In the genomic region with DNA sequence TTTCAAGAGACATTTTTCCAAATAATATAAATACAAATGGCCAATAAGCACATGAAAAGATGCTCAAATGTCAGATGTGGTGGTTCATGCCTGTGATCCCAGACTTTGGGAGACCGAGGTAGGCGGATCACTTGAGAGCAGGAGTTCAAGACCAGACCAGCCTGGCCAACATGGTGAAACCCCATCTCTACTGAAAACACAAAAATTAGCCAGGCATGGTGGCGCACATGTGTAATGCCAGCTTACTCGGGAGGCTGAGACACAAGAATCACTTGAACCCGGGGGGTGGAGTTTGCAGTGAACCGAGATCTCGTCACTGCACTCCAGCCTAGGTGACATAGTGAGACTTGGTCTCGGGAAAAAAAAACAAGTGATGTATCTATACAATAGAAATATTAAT, we compare ENCODE assay signal across 1 cellular context.
TF ChIP-seq lines count a peak whose summit lies in the region.

No MANE protein-coding gene starts in this region.

TF ChIP-seq in HepG2, 621 proteins besides CTCF, POLR2A, EP300 and RAD21:
- TF ChIP-seq, protein P1, sequence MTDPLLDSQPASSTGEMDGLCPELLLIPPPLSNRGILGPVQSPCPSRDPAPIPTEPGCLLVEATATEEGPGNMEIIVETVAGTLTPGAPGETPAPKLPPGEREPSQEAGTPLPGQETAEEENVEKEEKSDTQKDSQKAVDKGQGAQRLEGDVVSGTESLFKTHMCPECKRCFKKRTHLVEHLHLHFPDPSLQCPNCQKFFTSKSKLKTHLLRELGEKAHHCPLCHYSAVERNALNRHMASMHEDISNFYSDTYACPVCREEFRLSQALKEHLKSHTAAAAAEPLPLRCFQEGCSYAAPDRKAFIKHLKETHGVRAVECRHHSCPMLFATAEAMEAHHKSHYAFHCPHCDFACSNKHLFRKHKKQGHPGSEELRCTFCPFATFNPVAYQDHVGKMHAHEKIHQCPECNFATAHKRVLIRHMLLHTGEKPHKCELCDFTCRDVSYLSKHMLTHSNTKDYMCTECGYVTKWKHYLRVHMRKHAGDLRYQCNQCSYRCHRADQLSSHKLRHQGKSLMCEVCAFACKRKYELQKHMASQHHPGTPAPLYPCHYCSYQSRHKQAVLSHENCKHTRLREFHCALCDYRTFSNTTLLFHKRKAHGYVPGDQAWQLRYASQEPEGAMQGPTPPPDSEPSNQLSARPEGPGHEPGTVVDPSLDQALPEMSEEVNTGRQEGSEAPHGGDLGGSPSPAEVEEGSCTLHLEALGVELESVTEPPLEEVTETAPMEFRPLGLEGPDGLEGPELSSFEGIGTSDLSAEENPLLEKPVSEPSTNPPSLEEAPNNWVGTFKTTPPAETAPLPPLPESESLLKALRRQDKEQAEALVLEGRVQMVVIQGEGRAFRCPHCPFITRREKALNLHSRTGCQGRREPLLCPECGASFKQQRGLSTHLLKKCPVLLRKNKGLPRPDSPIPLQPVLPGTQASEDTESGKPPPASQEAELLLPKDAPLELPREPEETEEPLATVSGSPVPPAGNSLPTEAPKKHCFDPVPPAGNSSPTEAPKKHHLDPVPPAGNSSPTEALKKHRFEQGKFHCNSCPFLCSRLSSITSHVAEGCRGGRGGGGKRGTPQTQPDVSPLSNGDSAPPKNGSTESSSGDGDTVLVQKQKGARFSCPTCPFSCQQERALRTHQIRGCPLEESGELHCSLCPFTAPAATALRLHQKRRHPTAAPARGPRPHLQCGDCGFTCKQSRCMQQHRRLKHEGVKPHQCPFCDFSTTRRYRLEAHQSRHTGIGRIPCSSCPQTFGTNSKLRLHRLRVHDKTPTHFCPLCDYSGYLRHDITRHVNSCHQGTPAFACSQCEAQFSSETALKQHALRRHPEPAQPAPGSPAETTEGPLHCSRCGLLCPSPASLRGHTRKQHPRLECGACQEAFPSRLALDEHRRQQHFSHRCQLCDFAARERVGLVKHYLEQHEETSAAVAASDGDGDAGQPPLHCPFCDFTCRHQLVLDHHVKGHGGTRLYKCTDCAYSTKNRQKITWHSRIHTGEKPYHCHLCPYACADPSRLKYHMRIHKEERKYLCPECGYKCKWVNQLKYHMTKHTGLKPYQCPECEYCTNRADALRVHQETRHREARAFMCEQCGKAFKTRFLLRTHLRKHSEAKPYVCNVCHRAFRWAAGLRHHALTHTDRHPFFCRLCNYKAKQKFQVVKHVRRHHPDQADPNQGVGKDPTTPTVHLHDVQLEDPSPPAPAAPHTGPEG (CRISPR knock-in tag; IDR thresholded peaks at IDR 0.05): no peak
- TF ChIP-seq HOXA5 (CRISPR knock-in tag; IDR thresholded peaks at IDR 0.05) (no peak), ZNF780A (CRISPR knock-in tag; IDR thresholded peaks at IDR 0.05) (no peak), ZNF282 (IDR thresholded peaks at IDR 0.05; ENCODE audit: partially characterized antibody) (no peak), PPARG (CRISPR knock-in tag; conservative IDR thresholded peaks at IDR 0.05) (no peak), PAF1 (CRISPR knock-in tag; IDR thresholded peaks at IDR 0.05) (no peak), HHEX (CRISPR knock-in tag; IDR thresholded peaks at IDR 0.05) (no peak), SMARCE1 (IDR thresholded peaks at IDR 0.05; ENCODE audit: borderline replicate concordance) (no peak), MEF2D (CRISPR knock-in tag; IDR thresholded peaks at IDR 0.05) (no peak), ZFP37 (CRISPR knock-in tag; IDR thresholded peaks at IDR 0.05; ENCODE audit: borderline replicate concordance) (no peak)
- TF ChIP-seq, protein P2, sequence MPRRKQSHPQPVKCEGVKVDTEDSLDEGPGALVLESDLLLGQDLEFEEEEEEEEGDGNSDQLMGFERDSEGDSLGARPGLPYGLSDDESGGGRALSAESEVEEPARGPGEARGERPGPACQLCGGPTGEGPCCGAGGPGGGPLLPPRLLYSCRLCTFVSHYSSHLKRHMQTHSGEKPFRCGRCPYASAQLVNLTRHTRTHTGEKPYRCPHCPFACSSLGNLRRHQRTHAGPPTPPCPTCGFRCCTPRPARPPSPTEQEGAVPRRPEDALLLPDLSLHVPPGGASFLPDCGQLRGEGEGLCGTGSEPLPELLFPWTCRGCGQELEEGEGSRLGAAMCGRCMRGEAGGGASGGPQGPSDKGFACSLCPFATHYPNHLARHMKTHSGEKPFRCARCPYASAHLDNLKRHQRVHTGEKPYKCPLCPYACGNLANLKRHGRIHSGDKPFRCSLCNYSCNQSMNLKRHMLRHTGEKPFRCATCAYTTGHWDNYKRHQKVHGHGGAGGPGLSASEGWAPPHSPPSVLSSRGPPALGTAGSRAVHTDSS (CRISPR knock-in tag; conservative IDR thresholded peaks at IDR 0.05): no peak
- TF ChIP-seq, protein P3, sequence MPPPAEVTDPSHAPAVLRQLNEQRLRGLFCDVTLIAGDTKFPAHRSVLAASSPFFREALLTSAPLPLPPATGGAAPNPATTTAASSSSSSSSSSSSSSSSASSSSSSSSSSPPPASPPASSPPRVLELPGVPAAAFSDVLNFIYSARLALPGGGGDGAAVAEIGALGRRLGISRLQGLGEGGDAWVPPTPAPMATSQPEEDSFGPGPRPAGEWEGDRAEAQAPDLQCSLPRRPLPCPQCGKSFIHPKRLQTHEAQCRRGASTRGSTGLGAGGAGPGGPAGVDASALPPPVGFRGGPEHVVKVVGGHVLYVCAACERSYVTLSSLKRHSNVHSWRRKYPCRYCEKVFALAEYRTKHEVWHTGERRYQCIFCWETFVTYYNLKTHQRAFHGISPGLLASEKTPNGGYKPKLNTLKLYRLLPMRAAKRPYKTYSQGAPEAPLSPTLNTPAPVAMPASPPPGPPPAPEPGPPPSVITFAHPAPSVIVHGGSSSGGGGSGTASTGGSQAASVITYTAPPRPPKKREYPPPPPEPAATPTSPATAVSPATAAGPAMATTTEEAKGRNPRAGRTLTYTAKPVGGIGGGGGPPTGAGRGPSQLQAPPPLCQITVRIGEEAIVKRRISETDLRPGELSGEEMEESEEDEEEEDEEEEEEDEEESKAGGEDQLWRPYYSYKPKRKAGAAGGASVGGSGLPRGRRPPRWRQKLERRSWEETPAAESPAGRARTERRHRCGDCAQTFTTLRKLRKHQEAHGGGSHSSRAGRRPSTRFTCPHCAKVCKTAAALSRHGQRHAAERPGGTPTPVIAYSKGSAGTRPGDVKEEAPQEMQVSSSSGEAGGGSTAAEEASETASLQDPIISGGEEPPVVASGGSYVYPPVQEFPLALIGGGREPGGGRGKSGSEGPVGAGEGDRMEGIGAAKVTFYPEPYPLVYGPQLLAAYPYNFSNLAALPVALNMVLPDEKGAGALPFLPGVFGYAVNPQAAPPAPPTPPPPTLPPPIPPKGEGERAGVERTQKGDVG (CRISPR knock-in tag; IDR thresholded peaks at IDR 0.05; ENCODE audit: borderline replicate concordance): no peak
- TF ChIP-seq, protein P4, sequence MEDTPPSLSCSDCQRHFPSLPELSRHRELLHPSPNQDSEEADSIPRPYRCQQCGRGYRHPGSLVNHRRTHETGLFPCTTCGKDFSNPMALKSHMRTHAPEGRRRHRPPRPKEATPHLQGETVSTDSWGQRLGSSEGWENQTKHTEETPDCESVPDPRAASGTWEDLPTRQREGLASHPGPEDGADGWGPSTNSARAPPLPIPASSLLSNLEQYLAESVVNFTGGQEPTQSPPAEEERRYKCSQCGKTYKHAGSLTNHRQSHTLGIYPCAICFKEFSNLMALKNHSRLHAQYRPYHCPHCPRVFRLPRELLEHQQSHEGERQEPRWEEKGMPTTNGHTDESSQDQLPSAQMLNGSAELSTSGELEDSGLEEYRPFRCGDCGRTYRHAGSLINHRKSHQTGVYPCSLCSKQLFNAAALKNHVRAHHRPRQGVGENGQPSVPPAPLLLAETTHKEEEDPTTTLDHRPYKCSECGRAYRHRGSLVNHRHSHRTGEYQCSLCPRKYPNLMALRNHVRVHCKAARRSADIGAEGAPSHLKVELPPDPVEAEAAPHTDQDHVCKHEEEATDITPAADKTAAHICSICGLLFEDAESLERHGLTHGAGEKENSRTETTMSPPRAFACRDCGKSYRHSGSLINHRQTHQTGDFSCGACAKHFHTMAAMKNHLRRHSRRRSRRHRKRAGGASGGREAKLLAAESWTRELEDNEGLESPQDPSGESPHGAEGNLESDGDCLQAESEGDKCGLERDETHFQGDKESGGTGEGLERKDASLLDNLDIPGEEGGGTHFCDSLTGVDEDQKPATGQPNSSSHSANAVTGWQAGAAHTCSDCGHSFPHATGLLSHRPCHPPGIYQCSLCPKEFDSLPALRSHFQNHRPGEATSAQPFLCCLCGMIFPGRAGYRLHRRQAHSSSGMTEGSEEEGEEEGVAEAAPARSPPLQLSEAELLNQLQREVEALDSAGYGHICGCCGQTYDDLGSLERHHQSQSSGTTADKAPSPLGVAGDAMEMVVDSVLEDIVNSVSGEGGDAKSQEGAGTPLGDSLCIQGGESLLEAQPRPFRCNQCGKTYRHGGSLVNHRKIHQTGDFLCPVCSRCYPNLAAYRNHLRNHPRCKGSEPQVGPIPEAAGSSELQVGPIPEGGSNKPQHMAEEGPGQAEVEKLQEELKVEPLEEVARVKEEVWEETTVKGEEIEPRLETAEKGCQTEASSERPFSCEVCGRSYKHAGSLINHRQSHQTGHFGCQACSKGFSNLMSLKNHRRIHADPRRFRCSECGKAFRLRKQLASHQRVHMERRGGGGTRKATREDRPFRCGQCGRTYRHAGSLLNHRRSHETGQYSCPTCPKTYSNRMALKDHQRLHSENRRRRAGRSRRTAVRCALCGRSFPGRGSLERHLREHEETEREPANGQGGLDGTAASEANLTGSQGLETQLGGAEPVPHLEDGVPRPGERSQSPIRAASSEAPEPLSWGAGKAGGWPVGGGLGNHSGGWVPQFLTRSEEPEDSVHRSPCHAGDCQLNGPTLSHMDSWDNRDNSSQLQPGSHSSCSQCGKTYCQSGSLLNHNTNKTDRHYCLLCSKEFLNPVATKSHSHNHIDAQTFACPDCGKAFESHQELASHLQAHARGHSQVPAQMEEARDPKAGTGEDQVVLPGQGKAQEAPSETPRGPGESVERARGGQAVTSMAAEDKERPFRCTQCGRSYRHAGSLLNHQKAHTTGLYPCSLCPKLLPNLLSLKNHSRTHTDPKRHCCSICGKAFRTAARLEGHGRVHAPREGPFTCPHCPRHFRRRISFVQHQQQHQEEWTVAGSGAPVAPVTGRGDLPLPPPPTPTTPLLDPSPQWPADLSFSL (CRISPR knock-in tag; IDR thresholded peaks at IDR 0.05): no peak
- TF ChIP-seq, protein P5, sequence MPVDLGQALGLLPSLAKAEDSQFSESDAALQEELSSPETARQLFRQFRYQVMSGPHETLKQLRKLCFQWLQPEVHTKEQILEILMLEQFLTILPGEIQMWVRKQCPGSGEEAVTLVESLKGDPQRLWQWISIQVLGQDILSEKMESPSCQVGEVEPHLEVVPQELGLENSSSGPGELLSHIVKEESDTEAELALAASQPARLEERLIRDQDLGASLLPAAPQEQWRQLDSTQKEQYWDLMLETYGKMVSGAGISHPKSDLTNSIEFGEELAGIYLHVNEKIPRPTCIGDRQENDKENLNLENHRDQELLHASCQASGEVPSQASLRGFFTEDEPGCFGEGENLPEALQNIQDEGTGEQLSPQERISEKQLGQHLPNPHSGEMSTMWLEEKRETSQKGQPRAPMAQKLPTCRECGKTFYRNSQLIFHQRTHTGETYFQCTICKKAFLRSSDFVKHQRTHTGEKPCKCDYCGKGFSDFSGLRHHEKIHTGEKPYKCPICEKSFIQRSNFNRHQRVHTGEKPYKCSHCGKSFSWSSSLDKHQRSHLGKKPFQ (CRISPR knock-in tag; IDR thresholded peaks at IDR 0.05; ENCODE audit: insufficient replicate concordance): no peak
- TF ChIP-seq, protein P6, sequence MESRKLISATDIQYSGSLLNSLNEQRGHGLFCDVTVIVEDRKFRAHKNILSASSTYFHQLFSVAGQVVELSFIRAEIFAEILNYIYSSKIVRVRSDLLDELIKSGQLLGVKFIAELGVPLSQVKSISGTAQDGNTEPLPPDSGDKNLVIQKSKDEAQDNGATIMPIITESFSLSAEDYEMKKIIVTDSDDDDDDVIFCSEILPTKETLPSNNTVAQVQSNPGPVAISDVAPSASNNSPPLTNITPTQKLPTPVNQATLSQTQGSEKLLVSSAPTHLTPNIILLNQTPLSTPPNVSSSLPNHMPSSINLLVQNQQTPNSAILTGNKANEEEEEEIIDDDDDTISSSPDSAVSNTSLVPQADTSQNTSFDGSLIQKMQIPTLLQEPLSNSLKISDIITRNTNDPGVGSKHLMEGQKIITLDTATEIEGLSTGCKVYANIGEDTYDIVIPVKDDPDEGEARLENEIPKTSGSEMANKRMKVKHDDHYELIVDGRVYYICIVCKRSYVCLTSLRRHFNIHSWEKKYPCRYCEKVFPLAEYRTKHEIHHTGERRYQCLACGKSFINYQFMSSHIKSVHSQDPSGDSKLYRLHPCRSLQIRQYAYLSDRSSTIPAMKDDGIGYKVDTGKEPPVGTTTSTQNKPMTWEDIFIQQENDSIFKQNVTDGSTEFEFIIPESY (CRISPR knock-in tag; IDR thresholded peaks at IDR 0.05): no peak
